ENCODE assay signal across 9 cellular contexts in the genomic region with DNA sequence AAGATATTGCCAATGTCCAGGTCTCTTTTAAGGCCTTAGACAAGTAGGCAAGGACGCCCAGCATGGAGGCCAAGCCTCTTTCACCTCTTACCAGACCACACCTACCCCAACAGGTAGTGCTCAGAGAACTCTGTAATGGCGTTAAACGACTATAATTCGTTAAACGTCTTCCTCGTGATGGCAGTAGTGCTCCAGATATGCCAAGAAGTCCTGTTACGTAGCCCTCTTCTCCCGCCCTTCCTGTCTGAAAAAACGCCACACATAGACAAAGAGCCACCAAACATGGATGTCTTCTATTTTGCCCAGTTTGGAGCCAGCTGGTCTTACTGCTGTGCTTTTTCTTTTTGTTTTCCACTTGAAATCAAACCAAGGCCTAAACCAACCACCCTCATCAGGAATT.
DNase-seq lines count a peak whose midpoint lies in the region; ATAC-seq and TF ChIP-seq lines count a peak whose summit lies in the region.
"Had no signal": no experiment of that assay in that cellular context is flagged by ENCODE, and none has a peak within 500 bp of the region (broad histone marks: within the 10 kb centered on the region; RNA-seq: fewer than 3 reads in every experiment).

No MANE protein-coding gene starts in this region.

- DNase-seq in right cardiac atrium = peak in 2 of 3 donors; percentile 72 to 83
- DNase-seq in left ventricle myocardium superior = no peak
- peak; percentile 50 to 72 for DNase-seq in NOMO-1 (lab: John Stamatoyannopoulos, UW; ENCODE audit: unreplicated experiment in 2 of 2)
- peak; percentile 84 for DNase-seq in fibroblast of the conjunctiva (ENCODE audit: low read depth)
- peak; percentile 73 to 87 for DNase-seq in uterus
- no peak for DNase-seq in activated naive CD8-positive, alpha-beta T cell treated with anti-CD3 and anti-CD28 coated beads, Interleukin-2, amount 50 U/mL, for 24 hours
- DNase-seq in EL = no peak
- DNase-seq in NK-92 treated with Interleukin-12 subunit alpha and Interleukin-12 subunit beta, amount 100 ng/mL, for 24 hours (lab: John Stamatoyannopoulos, UW) = no peak
- DNase-seq: foreskin fibroblast had no signal

- peak in 1 of 2 donors; percentile 95 for ATAC-seq in right cardiac atrium
- ATAC-seq in left ventricle myocardium superior = no peak
- no peak for ATAC-seq in activated naive CD8-positive, alpha-beta T cell treated with anti-CD3 and anti-CD28 coated beads, Interleukin-2, amount 50 U/mL, for 24 hours

- H3K27ac Mint-ChIP-seq in activated naive CD8-positive, alpha-beta T cell treated with anti-CD3 and anti-CD28 coated beads, Interleukin-2, amount 50 U/mL, for 24 hours = no peak overlapping the region

- no peaks in the 10 kb centered on the region for H3K27me3 Mint-ChIP-seq in activated naive CD8-positive, alpha-beta T cell treated with anti-CD3 and anti-CD28 coated beads, Interleukin-2, amount 50 U/mL, for 24 hours

- H3K4me1 ChIP-seq in right cardiac atrium (ENCODE audit: control insufficient read depth, insufficient read depth, low read length) = no peaks in the 10 kb centered on the region
- H3K4me1 ChIP-seq in uterus = no peaks in the 10 kb centered on the region

- intact Hi-C loops in right cardiac atrium (cut with DNase I) (no loop called here), left ventricle myocardium superior (cut with micrococcal nuclease) (no loop called here), uterus (cut with DNase I; ENCODE audit: low total_unique reads) (no loop called here)

- no peak for TF ChIP-seq POLR2A in uterus (IDR thresholded peaks at IDR 0.05)

- H3K27ac ChIP-seq in right cardiac atrium (ENCODE audit: low read length) (no peak overlapping the region), uterus (peak overlapping the region in 1 of 2 donors; percentile 54)

- H3K9me3 ChIP-seq in right cardiac atrium (ENCODE audit: control insufficient read depth, low read length) (no peaks in the 10 kb centered on the region), uterus (no peaks in the 10 kb centered on the region)

- no peaks in the 10 kb centered on the region for H3K36me3 ChIP-seq in uterus

- H3K27me3 ChIP-seq in right cardiac atrium (ENCODE audit: control insufficient read depth, insufficient read depth) (no peaks in the 10 kb centered on the region), uterus (no peaks in the 10 kb centered on the region)

- WGBS in right cardiac atrium = 92% methylated on average over 9 of the region's 9 CpGs

- peaks cover 6% of the 10 kb centered on the region for H3K36me3 Mint-ChIP-seq in activated naive CD8-positive, alpha-beta T cell treated with anti-CD3 and anti-CD28 coated beads, Interleukin-2, amount 50 U/mL, for 24 hours (ENCODE audit: low read depth)

- no peak overlapping the region for H3K4me3 Mint-ChIP-seq in activated naive CD8-positive, alpha-beta T cell treated with anti-CD3 and anti-CD28 coated beads, Interleukin-2, amount 50 U/mL, for 24 hours

- no peaks in the 10 kb centered on the region for H3K9me3 Mint-ChIP-seq in activated naive CD8-positive, alpha-beta T cell treated with anti-CD3 and anti-CD28 coated beads, Interleukin-2, amount 50 U/mL, for 24 hours

- H3K4me3 ChIP-seq in right cardiac atrium (ENCODE audit: low read length) (no peak overlapping the region), uterus (no peak overlapping the region)

- peak in 3 of 4 experiments; percentile 16 to 58 (median 50) for TF ChIP-seq CTCF in uterus (IDR thresholded peaks at IDR 0.05)

- H3K4me1 Mint-ChIP-seq in activated naive CD8-positive, alpha-beta T cell treated with anti-CD3 and anti-CD28 coated beads, Interleukin-2, amount 50 U/mL, for 24 hours = no peaks in the 10 kb centered on the region

Comparison
In these comparisons a context has a peak if more than half of its experiments do, and no peak if none do; other contexts are left out.
1. DNase-seq: peak in right cardiac atrium (2 of 3), NOMO-1 (2 of 2), fibroblast of the conjunctiva (single experiment) and uterus (2 of 2); none in left ventricle myocardium superior (single experiment), activated naive CD8-positive, alpha-beta T cell treated with anti-CD3 and anti-CD28 coated beads, Interleukin-2, amount 50 U/mL, for 24 hours (single experiment), EL (single experiment) and NK-92 treated with Interleukin-12 subunit alpha and Interleukin-12 subunit beta, amount 100 ng/mL, for 24 hours (single experiment).